Comparison of ENCODE assay signal across 12 cellular contexts in the genomic region with DNA sequence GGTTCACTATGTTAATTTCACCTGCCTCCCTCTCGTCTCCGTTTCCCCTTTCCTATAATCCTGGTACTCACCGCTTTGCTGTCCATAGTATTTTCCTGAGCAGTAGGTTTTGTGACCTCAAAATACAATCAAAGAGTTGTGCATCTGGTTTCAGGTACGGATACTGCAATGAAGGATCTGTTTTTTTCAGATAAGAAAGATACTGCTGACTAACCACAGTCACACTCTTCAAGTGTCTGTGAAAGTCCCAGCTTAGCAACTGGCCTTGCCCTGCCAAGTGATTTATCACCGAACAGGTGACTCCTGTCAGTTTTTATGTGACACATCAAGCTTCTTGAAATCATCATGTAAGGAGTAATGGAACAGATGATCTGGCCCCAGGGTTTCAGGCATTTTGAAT.
DNase-seq lines count a peak whose midpoint lies in the region; ATAC-seq and TF ChIP-seq lines count a peak whose summit lies in the region.
"Had no signal": no experiment of that assay in that cellular context is flagged by ENCODE, and none has a peak within 500 bp of the region (broad histone marks: within the 10 kb centered on the region; RNA-seq: fewer than 3 reads in every experiment).

No MANE protein-coding gene starts in this region.

- H3K9me3 Mint-ChIP-seq in activated naive CD4-positive, alpha-beta T cell treated with anti-CD3 and anti-CD28 coated beads, Interleukin-2, amount 10 ng/mL, durations not matched to agents 7 days and 5 days: no peaks in the 10 kb centered on the region
- no peaks in the 10 kb centered on the region for H3K9me3 Mint-ChIP-seq in dendritic cell treated with granulocyte-macrophage colony-stimulating factor and Interleukin-4, amounts not matched to agents 40 ng/mL and 50 ng/mL, for 4 days
- H3K9me3 Mint-ChIP-seq: IgD-negative memory B cell had no signal

- DNase-seq in activated naive CD4-positive, alpha-beta T cell treated with Interleukin-2 at 50 U/mL for 16 hours: peak; percentile 20
- no peak for DNase-seq in activated naive CD4-positive, alpha-beta T cell treated with anti-CD3 and anti-CD28 coated beads, Interleukin-2, amount 10 ng/mL, durations not matched to agents 7 days and 5 days
- DNase-seq in NCI-H524 treated with DMSO at 0.1 percent for 48 hours (lab: John Stamatoyannopoulos, UW): peak; percentile 26
- DNase-seq in stimulated activated CD4-positive, alpha-beta T cell treated with anti-CD3 and anti-CD28 coated beads, Interleukin-4, amount 100 ng/mL, for 24 hours: peak; percentile 36
- no peak for DNase-seq in dedifferentiated amniotic fluid mesenchymal stem cell (ENCODE audit: extremely low spot score)
- DNase-seq in upper lobe of left lung: no peak
- DNase-seq: activated effector memory CD4-positive, alpha-beta T cell treated with anti-CD3 and anti-CD28 coated beads, Interleukin-2, amount 50 U/mL, for 16 hours; heart left ventricle; NCI-H446 had no signal

- no peak overlapping the region for H3K27ac ChIP-seq in upper lobe of left lung
- H3K27ac ChIP-seq: heart left ventricle had no signal

- no peak for TF ChIP-seq POLR2A in upper lobe of left lung (IDR thresholded peaks at IDR 0.05)

- no peak for TF ChIP-seq EP300 in upper lobe of left lung (IDR thresholded peaks at IDR 0.05)

- peaks cover 14% of the 10 kb centered on the region for H3K36me3 Mint-ChIP-seq in activated naive CD4-positive, alpha-beta T cell treated with anti-CD3 and anti-CD28 coated beads, Interleukin-2, amount 10 ng/mL, durations not matched to agents 7 days and 5 days
- peaks cover 24% of the 10 kb centered on the region for H3K36me3 Mint-ChIP-seq in dendritic cell treated with granulocyte-macrophage colony-stimulating factor and Interleukin-4, amounts not matched to agents 40 ng/mL and 50 ng/mL, for 4 days (ENCODE audit: low read depth)
- H3K36me3 Mint-ChIP-seq: IgD-negative memory B cell had no signal

- no peaks in the 10 kb centered on the region for H3K36me3 ChIP-seq in upper lobe of left lung

- H3K27me3 ChIP-seq in upper lobe of left lung: no peaks in the 10 kb centered on the region
- H3K27me3 ChIP-seq: heart left ventricle had no signal

- no peak overlapping the region for H3K27ac Mint-ChIP-seq in activated naive CD4-positive, alpha-beta T cell treated with anti-CD3 and anti-CD28 coated beads, Interleukin-2, amount 10 ng/mL, durations not matched to agents 7 days and 5 days
- H3K27ac Mint-ChIP-seq in dendritic cell treated with granulocyte-macrophage colony-stimulating factor and Interleukin-4, amounts not matched to agents 40 ng/mL and 50 ng/mL, for 4 days: peak overlapping the region; percentile 84

- ATAC-seq in GM19397 (IDR thresholded peaks at IDR 0.05; ENCODE audit: unreplicated experiment) (no peak), upper lobe of left lung (ENCODE audit: low FRiP score in 2 of 2) (no peak)

- 68 to 72% methylated on average over 5 of the region's 5 CpGs for WGBS in upper lobe of left lung, 2 donors

- intact Hi-C loops in dendritic cell treated with granulocyte-macrophage colony-stimulating factor and Interleukin-4, amounts not matched to agents 40 ng/mL and 50 ng/mL, for 4 days (cut with micrococcal nuclease): no loop called here

- peaks cover 33% of the 10 kb centered on the region for H3K4me1 Mint-ChIP-seq in activated naive CD4-positive, alpha-beta T cell treated with anti-CD3 and anti-CD28 coated beads, Interleukin-2, amount 10 ng/mL, durations not matched to agents 7 days and 5 days
- peaks cover 72% of the 10 kb centered on the region for H3K4me1 Mint-ChIP-seq in dendritic cell treated with granulocyte-macrophage colony-stimulating factor and Interleukin-4, amounts not matched to agents 40 ng/mL and 50 ng/mL, for 4 days (ENCODE audit: low read depth)

- no peak overlapping the region for H3K4me3 Mint-ChIP-seq in activated naive CD4-positive, alpha-beta T cell treated with anti-CD3 and anti-CD28 coated beads, Interleukin-2, amount 10 ng/mL, durations not matched to agents 7 days and 5 days
- H3K4me3 Mint-ChIP-seq in dendritic cell treated with granulocyte-macrophage colony-stimulating factor and Interleukin-4, amounts not matched to agents 40 ng/mL and 50 ng/mL, for 4 days: no peak overlapping the region
- H3K4me3 Mint-ChIP-seq: IgD-negative memory B cell had no signal

- H3K4me1 ChIP-seq in upper lobe of left lung: peaks cover 12 to 27% (median 19%) of the 10 kb centered on the region in 4 donors

- H3K4me3 ChIP-seq in upper lobe of left lung: no peak overlapping the region
- H3K4me3 ChIP-seq: heart left ventricle had no signal

- no peaks in the 10 kb centered on the region for H3K9me3 ChIP-seq in upper lobe of left lung
- H3K9me3 ChIP-seq: heart left ventricle had no signal

- H3K27me3 Mint-ChIP-seq in activated naive CD4-positive, alpha-beta T cell treated with anti-CD3 and anti-CD28 coated beads, Interleukin-2, amount 10 ng/mL, durations not matched to agents 7 days and 5 days: no peaks in the 10 kb centered on the region
- no peaks in the 10 kb centered on the region for H3K27me3 Mint-ChIP-seq in dendritic cell treated with granulocyte-macrophage colony-stimulating factor and Interleukin-4, amounts not matched to agents 40 ng/mL and 50 ng/mL, for 4 days
- H3K27me3 Mint-ChIP-seq: IgD-negative memory B cell had no signal

- TF ChIP-seq CTCF in upper lobe of left lung (IDR thresholded peaks at IDR 0.05): no peak

- CTCF ChIA-PET in activated naive CD4-positive, alpha-beta T cell treated with anti-CD3 and anti-CD28 coated beads, Interleukin-2, amount 10 ng/mL, durations not matched to agents 7 days and 5 days (lab: Charles Lee): interaction anchor here (1.1 kb wide), 1 partner anchor 10 kb away, joined by 4 read pairs; no protein-coding TSS in a partner anchor

Comparison
In these comparisons a context has a peak if more than half of its experiments do, and no peak if none do; other contexts are left out.
1. DNase-seq: peak in activated naive CD4-positive, alpha-beta T cell treated with Interleukin-2 at 50 U/mL for 16 hours (single experiment), NCI-H524 treated with DMSO at 0.1 percent for 48 hours (single experiment) and stimulated activated CD4-positive, alpha-beta T cell treated with anti-CD3 and anti-CD28 coated beads, Interleukin-4, amount 100 ng/mL, for 24 hours (single experiment); none in activated naive CD4-positive, alpha-beta T cell treated with anti-CD3 and anti-CD28 coated beads, Interleukin-2, amount 10 ng/mL, durations not matched to agents 7 days and 5 days (single experiment), dedifferentiated amniotic fluid mesenchymal stem cell (single experiment) and upper lobe of left lung (0 of 2).